1 cellular context compared by ENCODE assay signal in genomic region chr17:63842540-63843386, GRCh38.
TF ChIP-seq lines count a peak whose summit lies in the region.

Gene SMARCD2, minus strand, starts transcription at chr17:63842685. Its CDS starts 11 bp downstream, at chr17:63842674.

TF ChIP-seq in HepG2, 621 proteins besides CTCF, POLR2A, EP300 and RAD21 (continued from another document and continues in another):
- TF ChIP-seq HMGXB3 (CRISPR knock-in tag; IDR thresholded peaks at IDR 0.05; ENCODE audit: borderline replicate concordance), result peak; percentile 66; the same call in 1 of the 2 replicates
- TF ChIP-seq SRSF4 (IDR thresholded peaks at IDR 0.05; ENCODE audit: low read depth, low read length, poor library complexity, severe bottlenecking), result peak; percentile 100
- TF ChIP-seq MAX (IDR thresholded peaks at IDR 0.05), result peak; percentile 71; the same call in 1 of the 2 replicates
- TF ChIP-seq ZNF292 (CRISPR knock-in tag; IDR thresholded peaks at IDR 0.05; ENCODE audit: borderline replicate concordance, low read depth), result no peak
- peak; percentile 74 for TF ChIP-seq CREM (IDR thresholded peaks at IDR 0.05)
- TF ChIP-seq CREM (CRISPR knock-in tag; IDR thresholded peaks at IDR 0.05), result peak; percentile 53; the same call in 1 of the 2 replicates
- no peak for TF ChIP-seq SUZ12 (IDR thresholded peaks at IDR 0.05; ENCODE audit: low read depth, low read length)
- peak; percentile 86 for TF ChIP-seq FOXJ3 (CRISPR knock-in tag; IDR thresholded peaks at IDR 0.05; ENCODE audit: borderline replicate concordance)
- TF ChIP-seq ZSCAN22 (CRISPR knock-in tag; IDR thresholded peaks at IDR 0.05), result no peak; the same call in 1 of the 2 replicates
- TF ChIP-seq ZNF235 (CRISPR knock-in tag; IDR thresholded peaks at IDR 0.05; ENCODE audit: borderline replicate concordance), result peak; percentile 59; the same call in 1 of the 2 replicates
- TF ChIP-seq YY1 (IDR thresholded peaks at IDR 0.05; ENCODE audit: insufficient read depth, insufficient replicate concordance, low read depth, low read length), result peak; percentile 94
- TF ChIP-seq ARID4A (CRISPR knock-in tag; IDR thresholded peaks at IDR 0.05; ENCODE audit: borderline replicate concordance), result peak; percentile 75; the same call in 1 of the 2 replicates
- peak; percentile 99 for TF ChIP-seq CHD2 (IDR thresholded peaks at IDR 0.05; ENCODE audit: low read depth, low read length)
- peak; percentile 84 for TF ChIP-seq TEAD3 (CRISPR knock-in tag; optimal IDR thresholded peaks at IDR 0.05; ENCODE audit: borderline replicate concordance)
- 0 out of 2 replicates have a peak, but pooled peaks have one; percentile 84 for TF ChIP-seq CREB3 (CRISPR knock-in tag; IDR thresholded peaks at IDR 0.05)
- no peak; the same call in 1 of the 2 replicates for TF ChIP-seq ARHGAP35 (CRISPR knock-in tag; IDR thresholded peaks at IDR 0.05; ENCODE audit: borderline replicate concordance)
- peak; percentile 93 for TF ChIP-seq DNMT1 (CRISPR knock-in tag; IDR thresholded peaks at IDR 0.05)
- peak; percentile 91; the same call in 1 of the 2 replicates for TF ChIP-seq ZNF264 (CRISPR knock-in tag; IDR thresholded peaks at IDR 0.05)
- TF ChIP-seq ZNF446 (CRISPR knock-in tag; IDR thresholded peaks at IDR 0.05), result peak; percentile 84
- TF ChIP-seq ZNF781 (CRISPR knock-in tag; IDR thresholded peaks at IDR 0.05; ENCODE audit: borderline replicate concordance, not compliant biosample characterization), result peak; percentile 93
- peak; percentile 99 for TF ChIP-seq BRF2 (CRISPR knock-in tag; IDR thresholded peaks at IDR 0.05)
- TF ChIP-seq ELF1 (CRISPR knock-in tag; IDR thresholded peaks at IDR 0.05), result peak; percentile 91
- TF ChIP-seq ZNF317 (CRISPR knock-in tag; IDR thresholded peaks at IDR 0.05), result peak; percentile 89
- no peak for TF ChIP-seq ZNF660 (CRISPR knock-in tag; IDR thresholded peaks at IDR 0.05; ENCODE audit: borderline replicate concordance, low read depth)
- TF ChIP-seq ZNF891 (CRISPR knock-in tag; IDR thresholded peaks at IDR 0.05), result peak; percentile 89
- TF ChIP-seq REPIN1 (CRISPR knock-in tag; IDR thresholded peaks at IDR 0.05; ENCODE audit: borderline replicate concordance, low read depth), result peak; percentile 99
- TF ChIP-seq ZNF816 (CRISPR knock-in tag; IDR thresholded peaks at IDR 0.05; ENCODE audit: borderline replicate concordance), result peak; percentile 98; the same call in 1 of the 2 replicates
- TF ChIP-seq RAD51 (IDR thresholded peaks at IDR 0.05; ENCODE audit: borderline replicate concordance), result no peak
- peak; percentile 76; the same call in 1 of the 2 replicates for TF ChIP-seq RERE (CRISPR knock-in tag; IDR thresholded peaks at IDR 0.05; ENCODE audit: low read depth)
- TF ChIP-seq ATRX (CRISPR knock-in tag; IDR thresholded peaks at IDR 0.05; ENCODE audit: borderline replicate concordance), result no peak
- TF ChIP-seq KDM2A (CRISPR knock-in tag; IDR thresholded peaks at IDR 0.05; ENCODE audit: borderline replicate concordance, low read depth), result peak; percentile 96
- TF ChIP-seq ZNF510 (CRISPR knock-in tag; IDR thresholded peaks at IDR 0.05; ENCODE audit: low read depth), result peak; percentile 22
- peak; percentile 86 for TF ChIP-seq ZBTB3 (CRISPR knock-in tag; IDR thresholded peaks at IDR 0.05; ENCODE audit: borderline replicate concordance, low read depth)
- TF ChIP-seq FLYWCH1 (CRISPR knock-in tag; IDR thresholded peaks at IDR 0.05), result 0 out of 2 replicates have a peak, but pooled peaks have one; percentile 47
- peak; percentile 83 for TF ChIP-seq XBP1 (CRISPR knock-in tag; IDR thresholded peaks at IDR 0.05)
- peak; percentile 84 for TF ChIP-seq ZMYM3 (CRISPR knock-in tag; IDR thresholded peaks at IDR 0.05)
- no peak; the same call in 1 of the 2 replicates for TF ChIP-seq ZNF674 (CRISPR knock-in tag; IDR thresholded peaks at IDR 0.05; ENCODE audit: low read depth)
- TF ChIP-seq MLXIP (CRISPR knock-in tag; IDR thresholded peaks at IDR 0.05; ENCODE audit: borderline replicate concordance), result peak; percentile 90
- TF ChIP-seq ZBTB25 (CRISPR knock-in tag; IDR thresholded peaks at IDR 0.05), result peak; percentile 100
- no peak for TF ChIP-seq MLLT10 (CRISPR knock-in tag; IDR thresholded peaks at IDR 0.05)
